Comparison of ENCODE assay signal across 11 cellular contexts in genomic region chr20:7879883-7880282, GRCh38.
DNase-seq lines count a peak whose midpoint lies in the region; ATAC-seq and TF ChIP-seq lines count a peak whose summit lies in the region.
"Had no signal": no experiment of that assay in that cellular context is flagged by ENCODE, and none has a peak within 500 bp of the region (broad histone marks: within the 10 kb centered on the region; RNA-seq: fewer than 3 reads in every experiment).

No MANE protein-coding gene starts in this region.

- peak; percentile 17 for DNase-seq in SKM-1 treated with dmso at 0.1 percent for 144 hours (lab: John Stamatoyannopoulos, UW; ENCODE audit: unreplicated experiment)
- DNase-seq in SKM-1 (lab: John Stamatoyannopoulos, UW; ENCODE audit: unreplicated experiment), result no peak
- peak; percentile 33 for DNase-seq in astrocyte of the cerebellum (ENCODE audit: low read depth)
- DNase-seq in stimulated activated effector memory CD8-positive, alpha-beta T cell treated with anti-CD3 and anti-CD28 coated beads, Interleukin-12 subunit alpha, Interleukin-12 subunit beta, amount 100 ng/mL, for 72 hours (ENCODE audit: low spot score in 2 of 2), result no peak
- DNase-seq in HUDEP-2 (lab: John Stamatoyannopoulos, UW; ENCODE audit: unreplicated experiment in 76 of 76), result no peak
- no peak for DNase-seq in NCI-H1694 treated with DMSO at 0.1 percent for 48 hours (lab: John Stamatoyannopoulos, UW)
- DNase-seq in amniotic stem cell (lab: John Stamatoyannopoulos, UW), result no peak
- DNase-seq: activated naive CD4-positive, alpha-beta T cell treated with anti-CD3 and anti-CD28 coated beads, Interleukin-2, amount 50 U/mL, for 16 hours; islet precursor cell; pancreas had no signal

- in situ Hi-C loops in astrocyte of the cerebellum (cut with HindIII; ENCODE audit: low sequenced_read_pairs), result no loop called here

- H3K4me3 Mint-ChIP-seq in stimulated activated effector memory CD8-positive, alpha-beta T cell treated with anti-CD3 and anti-CD28 coated beads, Interleukin-12 subunit alpha, Interleukin-12 subunit beta, amount 100 ng/mL, for 72 hours, result no peak overlapping the region

- no peaks in the 10 kb centered on the region for H3K36me3 Mint-ChIP-seq in stimulated activated effector memory CD8-positive, alpha-beta T cell treated with anti-CD3 and anti-CD28 coated beads, Interleukin-12 subunit alpha, Interleukin-12 subunit beta, amount 100 ng/mL, for 72 hours

- TF ChIP-seq CTCF in astrocyte of the cerebellum (IDR thresholded peaks at IDR 0.05; ENCODE audit: low read depth, low read length, missing control alignments), result no peak

- peak; percentile 78 for ATAC-seq in HG03196 (IDR thresholded peaks at IDR 0.05; ENCODE audit: unreplicated experiment)
- peak; percentile 68 for ATAC-seq in stimulated activated effector memory CD8-positive, alpha-beta T cell treated with anti-CD3 and anti-CD28 coated beads, Interleukin-12 subunit alpha, Interleukin-12 subunit beta, amount 100 ng/mL, for 72 hours
- ATAC-seq: pancreas had no signal

- H3K4me3 ChIP-seq in astrocyte of the cerebellum (ENCODE audit: low read depth, low read length), result no peak overlapping the region
- H3K4me3 ChIP-seq: pancreas had no signal

- no peaks in the 10 kb centered on the region for H3K4me1 Mint-ChIP-seq in stimulated activated effector memory CD8-positive, alpha-beta T cell treated with anti-CD3 and anti-CD28 coated beads, Interleukin-12 subunit alpha, Interleukin-12 subunit beta, amount 100 ng/mL, for 72 hours

- H3K27ac Mint-ChIP-seq in stimulated activated effector memory CD8-positive, alpha-beta T cell treated with anti-CD3 and anti-CD28 coated beads, Interleukin-12 subunit alpha, Interleukin-12 subunit beta, amount 100 ng/mL, for 72 hours, result no peak overlapping the region

- no peaks in the 10 kb centered on the region for H3K9me3 Mint-ChIP-seq in stimulated activated effector memory CD8-positive, alpha-beta T cell treated with anti-CD3 and anti-CD28 coated beads, Interleukin-12 subunit alpha, Interleukin-12 subunit beta, amount 100 ng/mL, for 72 hours

Comparison
In these comparisons a context has a peak if more than half of its experiments do, and no peak if none do; other contexts are left out.
1. DNase-seq: peak in SKM-1 treated with dmso at 0.1 percent for 144 hours (single experiment) and astrocyte of the cerebellum (single experiment); none in SKM-1 (single experiment), stimulated activated effector memory CD8-positive, alpha-beta T cell treated with anti-CD3 and anti-CD28 coated beads, Interleukin-12 subunit alpha, Interleukin-12 subunit beta, amount 100 ng/mL, for 72 hours (0 of 2), HUDEP-2 (0 of 76), NCI-H1694 treated with DMSO at 0.1 percent for 48 hours (single experiment) and amniotic stem cell (single experiment).